Comparison of ENCODE assay signal across 29 cellular contexts in the genomic region with DNA sequence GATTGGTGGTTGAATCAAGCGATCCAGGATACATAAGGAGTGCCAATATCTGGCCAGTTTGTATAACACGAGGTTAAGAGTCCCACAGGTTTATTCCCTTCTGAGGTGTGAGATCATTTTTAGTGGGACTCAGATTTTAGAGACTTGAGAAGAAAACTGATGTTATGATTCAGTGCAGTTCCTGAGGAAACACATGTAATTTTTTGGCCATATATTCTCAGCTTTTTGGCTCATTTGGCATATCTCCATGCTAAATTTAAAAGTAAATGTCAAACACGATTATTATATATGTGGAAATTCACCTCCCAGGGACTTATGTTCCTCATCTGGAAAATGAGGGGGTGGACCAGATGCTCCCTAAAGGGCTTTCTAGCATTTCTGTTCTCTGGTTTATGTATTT.
"Had no signal": no experiment of that assay in that cellular context is flagged by ENCODE, and none has a peak within 500 bp of the region (broad histone marks: within the 10 kb centered on the region; RNA-seq: fewer than 3 reads in every experiment).

No MANE protein-coding gene starts in this region.

- H3K27ac ChIP-seq: adrenal gland, breast epithelium, VCaP had no signal

- H3K9me3 ChIP-seq: adrenal gland, breast epithelium, MG63 had no signal

- ATAC-seq: activated T-cell treated with anti-CD3 and anti-CD28 coated beads, Interleukin-2, amount 50 U/mL, for 4 hours; activated T-helper 17 cell treated with anti-CD3 and anti-CD28 coated beads, Interleukin-2, amount 50 U/mL, for 72 hours; T-helper 17 cell had no signal

- H3K4me3 ChIP-seq: adrenal gland, breast epithelium, MG63 had no signal

- FAIRE-seq: TTC549 had no signal

- H3K4me1 ChIP-seq: breast epithelium had no signal

- DNase-seq: activated CD4-positive, alpha-beta memory T cell treated with anti-CD3 and anti-CD28 coated beads for 36 hours; activated CD4-positive, alpha-beta T cell treated with anti-CD3 and anti-CD28 coated beads, Interleukin-2, amount 10 ng/mL, durations not matched to agents 7 days and 5 days; activated CD4-positive, CD25-positive, alpha-beta regulatory T cell; activated CD8-positive, alpha-beta memory T cell treated with anti-CD3 and anti-CD28 coated beads for 24 hours; activated gamma-delta T cell treated with Interleukin-2 at 50 U/mL for 16 hours; activated naive CD4-positive, alpha-beta T cell treated with anti-CD3 and anti-CD28 coated beads, Interleukin-2, amount 10 ng/mL, durations not matched to agents 7 days and 5 days; activated naive CD8-positive, alpha-beta T cell treated with anti-CD3 and anti-CD28 coated beads for 36 hours; activated T-cell treated with anti-CD3 and anti-CD28 coated beads, Interleukin-2, amount 50 U/mL, for 4 hours; adrenal gland; caudate nucleus; MG63; MV-4-11; NCI-H1092 treated with DMSO at 0.1 percent for 48 hours; NCI-H1417 treated with DMSO at 0.1 percent for 48 hours; NCI-H1694; NCI-H2029; NCI-H2107; NCI-H2171 treated with DMSO at 0.1 percent for 48 hours; NCI-H345; NCI-H510A; NCI-H526 treated with DMSO at 0.1 percent for 48 hours; NCI-H82; SIG-M5; T-helper 17 cell; T-helper 9 cell had no signal

- H3K36me3 ChIP-seq: adrenal gland, breast epithelium, MG63 had no signal

- H3K27me3 ChIP-seq: adrenal gland, breast epithelium, MG63 had no signal
